Comparison of ENCODE assay signal across 12 cellular contexts in the genomic region with DNA sequence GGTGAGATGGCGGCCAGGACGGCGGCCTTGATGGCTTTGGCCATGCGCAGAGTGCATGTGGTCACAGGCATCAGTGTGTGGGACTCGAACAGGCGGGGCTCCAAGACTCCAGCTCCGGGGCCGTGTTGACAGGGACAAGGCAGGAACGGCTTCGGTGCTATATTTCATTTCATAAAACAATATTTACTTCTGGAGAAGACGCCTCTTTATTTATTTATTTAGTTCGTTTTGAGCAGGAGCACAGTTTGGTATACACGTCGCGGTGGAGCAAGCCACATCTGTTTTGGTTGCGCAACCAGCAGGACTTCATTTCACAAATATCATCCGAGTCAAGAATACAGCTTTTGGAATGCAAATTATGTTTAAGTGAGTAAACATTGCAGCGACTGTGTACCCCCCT.
"Had no signal": no experiment of that assay in that cellular context is flagged by ENCODE, and none has a peak within 500 bp of the region (broad histone marks: within the 10 kb centered on the region; RNA-seq: fewer than 3 reads in every experiment).

No MANE protein-coding gene starts in this region.

- H3K4me1 ChIP-seq: gastrocnemius medialis, parathyroid adenoma, tibial artery had no signal

- H3K4me3 ChIP-seq: gastrocnemius medialis, tibial artery had no signal

- H3K27ac ChIP-seq: brain microvascular endothelial cell, gastrocnemius medialis, parathyroid adenoma, tibial artery had no signal

- H3K9me3 ChIP-seq: tibial artery had no signal

- H3K27ac Mint-ChIP-seq: activated naive CD4-positive, alpha-beta T cell treated with anti-CD3 and anti-CD28 coated beads, Interleukin-2, amount 50 U/mL, for 24 hours; stimulated activated effector memory CD8-positive, alpha-beta T cell treated with anti-CD3 and anti-CD28 coated beads, Interleukin-12 subunit alpha, Interleukin-12 subunit beta, amount 100 ng/mL, for 72 hours; T-helper 17 cell had no signal

- H3K27me3 ChIP-seq: brain microvascular endothelial cell, gastrocnemius medialis, tibial artery had no signal

- DNase-seq: activated CD4-positive, alpha-beta T cell treated with anti-CD3 and anti-CD28 coated beads, Interleukin-2, amount 50 U/mL, for 1 hour; activated CD4-positive, CD25-positive, alpha-beta regulatory T cell; amniotic stem cell; brain microvascular endothelial cell; cerebellar nuclear complex; gastrocnemius medialis; small intestine; T-helper 17 cell; tibial artery had no signal

- H3K4me3 Mint-ChIP-seq: activated naive CD4-positive, alpha-beta T cell treated with anti-CD3 and anti-CD28 coated beads, Interleukin-2, amount 50 U/mL, for 24 hours; stimulated activated effector memory CD8-positive, alpha-beta T cell treated with anti-CD3 and anti-CD28 coated beads, Interleukin-12 subunit alpha, Interleukin-12 subunit beta, amount 100 ng/mL, for 72 hours; T-helper 17 cell had no signal

- H3K4me1 Mint-ChIP-seq: activated naive CD4-positive, alpha-beta T cell treated with anti-CD3 and anti-CD28 coated beads, Interleukin-2, amount 50 U/mL, for 24 hours; stimulated activated effector memory CD8-positive, alpha-beta T cell treated with anti-CD3 and anti-CD28 coated beads, Interleukin-12 subunit alpha, Interleukin-12 subunit beta, amount 100 ng/mL, for 72 hours; T-helper 17 cell had no signal

- ATAC-seq: gastrocnemius medialis; stimulated activated effector memory CD8-positive, alpha-beta T cell treated with anti-CD3 and anti-CD28 coated beads, Interleukin-12 subunit alpha, Interleukin-12 subunit beta, amount 100 ng/mL, for 72 hours; T-helper 17 cell had no signal

- H3K36me3 Mint-ChIP-seq: activated naive CD4-positive, alpha-beta T cell treated with anti-CD3 and anti-CD28 coated beads, Interleukin-2, amount 50 U/mL, for 24 hours; stimulated activated effector memory CD8-positive, alpha-beta T cell treated with anti-CD3 and anti-CD28 coated beads, Interleukin-12 subunit alpha, Interleukin-12 subunit beta, amount 100 ng/mL, for 72 hours had no signal

- H3K9ac ChIP-seq: parathyroid adenoma had no signal

- H3K79me2 ChIP-seq: parathyroid adenoma had no signal

- H3K9me3 Mint-ChIP-seq: activated naive CD4-positive, alpha-beta T cell treated with anti-CD3 and anti-CD28 coated beads, Interleukin-2, amount 50 U/mL, for 24 hours had no signal

- H3K36me3 ChIP-seq: brain microvascular endothelial cell, gastrocnemius medialis, tibial artery had no signal

- H2AFZ ChIP-seq: parathyroid adenoma had no signal
